12 cellular contexts compared by ENCODE assay signal in the genomic region with DNA sequence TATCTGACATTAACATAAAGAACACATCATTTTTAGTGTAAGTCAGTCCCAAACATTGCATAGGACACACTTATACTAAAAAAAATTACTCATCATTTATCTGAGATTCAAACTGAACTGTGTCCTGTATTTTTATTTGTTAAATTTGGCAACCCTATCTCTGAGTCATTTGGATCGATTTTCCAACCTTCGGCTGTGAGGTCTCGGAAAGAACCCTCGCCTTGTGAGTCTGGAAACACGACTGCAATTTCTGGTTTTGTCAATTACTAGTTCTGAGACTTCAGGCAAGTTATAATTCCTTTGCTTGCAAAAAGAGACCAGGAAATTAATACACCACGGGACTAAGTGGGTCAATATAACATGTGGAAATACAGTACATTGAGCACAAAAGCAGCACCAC. TPM values are rescaled to one million over a fixed set of nuclear protein-coding genes. Genes with fewer than 3 reads are reported as not detected.
DNase-seq lines count a peak whose midpoint lies in the region; ATAC-seq and TF ChIP-seq lines count a peak whose summit lies in the region.
"Had no signal": no experiment of that assay in that cellular context is flagged by ENCODE, and none has a peak within 500 bp of the region (broad histone marks: within the 10 kb centered on the region; RNA-seq: fewer than 3 reads in every experiment).

No MANE protein-coding gene starts in this region.

- no peaks in the 10 kb centered on the region for H3K27me3 ChIP-seq in rectal smooth muscle tissue (ENCODE audit: control insufficient read depth, insufficient read depth, low read length)

- H3K4me1 ChIP-seq in rectal smooth muscle tissue (ENCODE audit: control insufficient read depth, insufficient read depth, low read length): peaks cover 19% of the 10 kb centered on the region

- peaks cover 2% of the 10 kb centered on the region for H3K36me3 ChIP-seq in rectal smooth muscle tissue (ENCODE audit: control insufficient read depth, insufficient read depth, low read length)

- no peak for TF ChIP-seq CTCF in fibroblast of the aortic adventitia (IDR thresholded peaks at IDR 0.05; ENCODE audit: insufficient read depth, low read length)

- ATAC-seq in SK-N-SH treated with all-trans-retinoic acid at 6 μM for 48 hours: peak; percentile 39
- no peak for ATAC-seq in esophagus mucosa
- no peak for ATAC-seq in GM19467 (IDR thresholded peaks at IDR 0.05; ENCODE audit: unreplicated experiment)
- no peak for ATAC-seq in HG02973 (IDR thresholded peaks at IDR 0.05; ENCODE audit: unreplicated experiment)
- ATAC-seq: activated naive CD4-positive, alpha-beta T cell treated with anti-CD3 and anti-CD28 coated beads, Interleukin-2, amount 50 U/mL, for 72 hours; GM12878 had no signal

- DNase-seq in AG08396 (ENCODE audit: low spot score) (peak; percentile 37), fibroblast of the aortic adventitia (ENCODE audit: low read depth) (peak; percentile 83)
- no peak for DNase-seq in stimulated activated CD4-positive, alpha-beta T cell treated with anti-CD3 and anti-CD28 coated beads, Interleukin-2, amount 100 ng/mL, for 24 hours
- DNase-seq: activated CD4-positive, CD25-positive, alpha-beta regulatory T cell; nucleus accumbens had no signal

- H3K4me3 ChIP-seq in fibroblast of the aortic adventitia (ENCODE audit: low read depth, low read length): peak overlapping the region; percentile 36
- H3K4me3 ChIP-seq in rectal smooth muscle tissue (ENCODE audit: low read length): no peak overlapping the region
- H3K4me3 ChIP-seq: GM12878 had no signal

- H3K9ac ChIP-seq in rectal smooth muscle tissue (ENCODE audit: low read length): no peak overlapping the region

- H3K27ac ChIP-seq in rectal smooth muscle tissue (ENCODE audit: low read depth, low read length): peak overlapping the region; percentile 65

TF ChIP-seq in SK-N-SH treated with all-trans-retinoic acid at 6 μM for 48 hours, 23 proteins besides CTCF, POLR2A, EP300 and RAD21:
- TF ChIP-seq GLIS3 (CRISPR knock-in tag; IDR thresholded peaks at IDR 0.05) (no peak), ESRRG (CRISPR knock-in tag; IDR thresholded peaks at IDR 0.05) (no peak), TOX (CRISPR knock-in tag; IDR thresholded peaks at IDR 0.05; ENCODE audit: borderline replicate concordance) (no peak), ARNTL (CRISPR knock-in tag; IDR thresholded peaks at IDR 0.05; ENCODE audit: borderline replicate concordance, low read depth) (no peak), ZNF8 (CRISPR knock-in tag; IDR thresholded peaks at IDR 0.05) (no peak), ZNF70 (CRISPR knock-in tag; IDR thresholded peaks at IDR 0.05) (no peak), OSR1 (CRISPR knock-in tag; IDR thresholded peaks at IDR 0.05) (no peak), TCF4 (CRISPR knock-in tag; IDR thresholded peaks at IDR 0.05; ENCODE audit: borderline replicate concordance) (no peak), ZFP30 (CRISPR knock-in tag; IDR thresholded peaks at IDR 0.05) (no peak), ISL1 (CRISPR knock-in tag; IDR thresholded peaks at IDR 0.05) (no peak), ZFP3 (CRISPR knock-in tag; IDR thresholded peaks at IDR 0.05) (no peak), BACH2 (CRISPR knock-in tag; IDR thresholded peaks at IDR 0.05; ENCODE audit: borderline replicate concordance) (no peak), ZNF565 (CRISPR knock-in tag; conservative IDR thresholded peaks at IDR 0.05; ENCODE audit: low read depth) (no peak), SNAI2 (CRISPR knock-in tag; IDR thresholded peaks at IDR 0.05) (no peak)
- TF ChIP-seq, protein P1, sequence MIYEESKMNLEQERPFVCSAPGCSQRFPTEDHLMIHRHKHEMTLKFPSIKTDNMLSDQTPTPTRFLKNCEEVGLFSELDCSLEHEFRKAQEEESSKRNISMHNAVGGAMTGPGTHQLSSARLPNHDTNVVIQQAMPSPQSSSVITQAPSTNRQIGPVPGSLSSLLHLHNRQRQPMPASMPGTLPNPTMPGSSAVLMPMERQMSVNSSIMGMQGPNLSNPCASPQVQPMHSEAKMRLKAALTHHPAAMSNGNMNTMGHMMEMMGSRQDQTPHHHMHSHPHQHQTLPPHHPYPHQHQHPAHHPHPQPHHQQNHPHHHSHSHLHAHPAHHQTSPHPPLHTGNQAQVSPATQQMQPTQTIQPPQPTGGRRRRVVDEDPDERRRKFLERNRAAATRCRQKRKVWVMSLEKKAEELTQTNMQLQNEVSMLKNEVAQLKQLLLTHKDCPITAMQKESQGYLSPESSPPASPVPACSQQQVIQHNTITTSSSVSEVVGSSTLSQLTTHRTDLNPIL (CRISPR knock-in tag; IDR thresholded peaks at IDR 0.05; ENCODE audit: low read depth): no peak
- TF ChIP-seq, protein P2, sequence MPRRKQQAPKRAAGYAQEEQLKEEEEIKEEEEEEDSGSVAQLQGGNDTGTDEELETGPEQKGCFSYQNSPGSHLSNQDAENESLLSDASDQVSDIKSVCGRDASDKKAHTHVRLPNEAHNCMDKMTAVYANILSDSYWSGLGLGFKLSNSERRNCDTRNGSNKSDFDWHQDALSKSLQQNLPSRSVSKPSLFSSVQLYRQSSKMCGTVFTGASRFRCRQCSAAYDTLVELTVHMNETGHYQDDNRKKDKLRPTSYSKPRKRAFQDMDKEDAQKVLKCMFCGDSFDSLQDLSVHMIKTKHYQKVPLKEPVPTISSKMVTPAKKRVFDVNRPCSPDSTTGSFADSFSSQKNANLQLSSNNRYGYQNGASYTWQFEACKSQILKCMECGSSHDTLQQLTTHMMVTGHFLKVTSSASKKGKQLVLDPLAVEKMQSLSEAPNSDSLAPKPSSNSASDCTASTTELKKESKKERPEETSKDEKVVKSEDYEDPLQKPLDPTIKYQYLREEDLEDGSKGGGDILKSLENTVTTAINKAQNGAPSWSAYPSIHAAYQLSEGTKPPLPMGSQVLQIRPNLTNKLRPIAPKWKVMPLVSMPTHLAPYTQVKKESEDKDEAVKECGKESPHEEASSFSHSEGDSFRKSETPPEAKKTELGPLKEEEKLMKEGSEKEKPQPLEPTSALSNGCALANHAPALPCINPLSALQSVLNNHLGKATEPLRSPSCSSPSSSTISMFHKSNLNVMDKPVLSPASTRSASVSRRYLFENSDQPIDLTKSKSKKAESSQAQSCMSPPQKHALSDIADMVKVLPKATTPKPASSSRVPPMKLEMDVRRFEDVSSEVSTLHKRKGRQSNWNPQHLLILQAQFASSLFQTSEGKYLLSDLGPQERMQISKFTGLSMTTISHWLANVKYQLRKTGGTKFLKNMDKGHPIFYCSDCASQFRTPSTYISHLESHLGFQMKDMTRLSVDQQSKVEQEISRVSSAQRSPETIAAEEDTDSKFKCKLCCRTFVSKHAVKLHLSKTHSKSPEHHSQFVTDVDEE (CRISPR knock-in tag; IDR thresholded peaks at IDR 0.05): no peak
- TF ChIP-seq, protein P3, sequence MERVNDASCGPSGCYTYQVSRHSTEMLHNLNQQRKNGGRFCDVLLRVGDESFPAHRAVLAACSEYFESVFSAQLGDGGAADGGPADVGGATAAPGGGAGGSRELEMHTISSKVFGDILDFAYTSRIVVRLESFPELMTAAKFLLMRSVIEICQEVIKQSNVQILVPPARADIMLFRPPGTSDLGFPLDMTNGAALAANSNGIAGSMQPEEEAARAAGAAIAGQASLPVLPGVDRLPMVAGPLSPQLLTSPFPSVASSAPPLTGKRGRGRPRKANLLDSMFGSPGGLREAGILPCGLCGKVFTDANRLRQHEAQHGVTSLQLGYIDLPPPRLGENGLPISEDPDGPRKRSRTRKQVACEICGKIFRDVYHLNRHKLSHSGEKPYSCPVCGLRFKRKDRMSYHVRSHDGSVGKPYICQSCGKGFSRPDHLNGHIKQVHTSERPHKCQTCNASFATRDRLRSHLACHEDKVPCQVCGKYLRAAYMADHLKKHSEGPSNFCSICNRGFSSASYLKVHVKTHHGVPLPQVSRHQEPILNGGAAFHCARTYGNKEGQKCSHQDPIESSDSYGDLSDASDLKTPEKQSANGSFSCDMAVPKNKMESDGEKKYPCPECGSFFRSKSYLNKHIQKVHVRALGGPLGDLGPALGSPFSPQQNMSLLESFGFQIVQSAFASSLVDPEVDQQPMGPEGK (CRISPR knock-in tag; IDR thresholded peaks at IDR 0.05; ENCODE audit: borderline replicate concordance): no peak

RNA-seq across cellular contexts. Expression of a gene that starts 14.0 kb away (rescaled TPM):
- total RNA-seq in fibroblast of the aortic adventitia (ENCODE audit: low replicate concordance): 11.2 and 80.4 TPM in 2 replicates
- total RNA-seq in esophagus mucosa: 37.7 TPM
- total RNA-seq: activated naive CD4-positive, alpha-beta T cell treated with anti-CD3 and anti-CD28 coated beads, Interleukin-2, amount 50 U/mL, for 72 hours had no signal

Comparison
In these comparisons a context has a peak if more than half of its experiments do, and no peak if none do; other contexts are left out.
1. DNase-seq: peak in AG08396 (single experiment) and fibroblast of the aortic adventitia (single experiment); none in stimulated activated CD4-positive, alpha-beta T cell treated with anti-CD3 and anti-CD28 coated beads, Interleukin-2, amount 100 ng/mL, for 24 hours (0 of 2).